ENCODE assay signal across 9 cellular contexts in the genomic region with DNA sequence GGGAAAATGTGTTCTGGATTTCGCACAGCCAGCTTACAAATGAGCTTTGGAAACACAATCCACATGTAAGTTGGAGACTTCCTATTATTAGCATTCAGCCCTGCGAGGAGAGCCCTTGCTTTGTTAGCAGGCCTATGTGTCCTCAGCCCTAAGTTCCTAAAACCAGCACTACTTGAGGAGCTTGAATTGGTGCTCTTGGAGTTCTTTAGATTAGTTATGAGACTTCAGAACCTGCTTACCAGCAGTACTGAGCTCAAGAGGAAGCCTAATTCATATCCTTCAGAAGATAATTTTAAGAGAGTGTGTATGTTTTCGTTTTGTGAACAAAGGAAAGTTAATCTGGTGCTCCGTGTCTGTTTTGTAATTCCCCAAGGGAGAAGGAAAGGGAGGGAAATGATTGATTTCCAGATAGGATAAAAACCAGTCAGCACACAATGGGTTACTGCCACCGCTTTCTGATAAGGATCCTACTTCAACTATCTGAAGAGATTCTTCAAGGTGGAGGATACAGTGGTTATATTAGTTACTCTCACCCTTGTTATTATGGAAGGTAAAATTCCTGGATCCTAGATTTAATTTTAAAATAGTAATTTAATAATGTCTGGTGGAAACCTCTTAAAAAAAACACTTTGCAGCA. TPM values are rescaled to one million over a fixed set of nuclear protein-coding genes. Genes with fewer than 3 reads are reported as not detected.
A peak's percentile ranks its signal among the peaks of the same experiment; 100 is the strongest.
DNase-seq lines count a peak whose midpoint lies in the region; ATAC-seq and TF ChIP-seq lines count a peak whose summit lies in the region.
"Had no signal": no experiment of that assay in that cellular context is flagged by ENCODE, and none has a peak within 500 bp of the region (broad histone marks: within the 10 kb centered on the region; RNA-seq: fewer than 3 reads in every experiment).

No MANE protein-coding gene starts in this region.

- no peaks in the 10 kb centered on the region for H3K9me3 ChIP-seq in cardiac muscle cell (ENCODE audit: low read depth)
- H3K9me3 ChIP-seq: ovary had no signal

- ATAC-seq in natural killer cell (no peak), HG02588 (IDR thresholded peaks at IDR 0.05; ENCODE audit: unreplicated experiment) (no peak)

- H3K9me3 Mint-ChIP-seq in natural killer cell, result no peaks in the 10 kb centered on the region

- DNase-seq in cardiac muscle cell (ENCODE audit: low read depth in 1 of 2, low spot score in 1 of 2) (peak in 1 of 2 donors; percentile 55), cardiac septum (ENCODE audit: low spot score) (no peak), dorsolateral prefrontal cortex (no peak), natural killer cell (no peak), G401 (ENCODE audit: low spot score) (no peak), H7 (no peak), T-helper 9 cell (no peak)

- no peaks in the 10 kb centered on the region for H3K36me3 Mint-ChIP-seq in natural killer cell

- peaks cover 28% of the 10 kb centered on the region for H3K4me1 ChIP-seq in cardiac muscle cell (ENCODE audit: low read depth)

- TF ChIP-seq CTCF in cardiac muscle cell (IDR thresholded peaks at IDR 0.05; ENCODE audit: low read depth, low read length), result no peak
- TF ChIP-seq CTCF in dorsolateral prefrontal cortex (IDR thresholded peaks at IDR 0.05 in 54 of 56, conservative IDR thresholded peaks at IDR 0.05 in 2 of 56; ENCODE audit: low read depth in 1 of 56, partially characterized antibody in 56 of 56), result no peak
- TF ChIP-seq CTCF in natural killer cell (IDR thresholded peaks at IDR 0.05), result no peak

- H3K27me3 ChIP-seq in cardiac muscle cell (no peaks in the 10 kb centered on the region), dorsolateral prefrontal cortex (no peaks in the 10 kb centered on the region), H7 (ENCODE audit: control insufficient read depth, insufficient read depth, low read length) (no peaks in the 10 kb centered on the region; the same call in 1 of the 2 replicates)
- H3K27me3 ChIP-seq: ovary had no signal

- peak overlapping the region; percentile 40 for H3K27ac ChIP-seq in cardiac muscle cell
- H3K27ac ChIP-seq in dorsolateral prefrontal cortex, result peak overlapping the region in 56 of 59 donors; percentile 33 to 86 (median 75)

- H3K4me3 Mint-ChIP-seq in natural killer cell, result peak overlapping the region; percentile 62

- H3K36me3 ChIP-seq in cardiac muscle cell (no peaks in the 10 kb centered on the region), H7 (replicated peaks; ENCODE audit: control insufficient read depth, insufficient read depth, low read length) (no peaks in the 10 kb centered on the region)
- H3K36me3 ChIP-seq: ovary had no signal

- H3K4me1 Mint-ChIP-seq in natural killer cell, result peaks cover 75 to 78% of the 10 kb centered on the region in 2 donors

- in situ Hi-C loops in G401 (cut with HindIII; ENCODE audit: low sequenced_read_pairs), result no loop called here

- H3K4me3 ChIP-seq in cardiac muscle cell (no peak overlapping the region), dorsolateral prefrontal cortex (peak overlapping the region in 6 of 59 donors; percentile 0 to 27 (median 12)), H7 (ENCODE audit: insufficient read depth, low read depth, low read length) (no peak overlapping the region)
- H3K4me3 ChIP-seq: ovary had no signal

- H3K27me3 Mint-ChIP-seq in natural killer cell (ENCODE audit: low read depth in 2 of 2), result no peaks in the 10 kb centered on the region

- peak overlapping the region; percentile 87 to 90 for H3K27ac Mint-ChIP-seq in natural killer cell

- intact Hi-C loops in cardiac septum (cut with DNase I), result loop anchor here (5.0 to 10.0 kb wide), 6 partner anchors 33 to 1003 kb away; a partner anchor contains a TSS
- intact Hi-C loops in dorsolateral prefrontal cortex (cut with DNase I), result loop anchor here (5.0 to 10.0 kb wide), 4 partner anchors 33 to 1006 kb away; a partner anchor contains a TSS
- intact Hi-C loops in natural killer cell (cut with micrococcal nuclease), result loop anchor here (10.0 kb wide), 1 partner anchor 1086 kb away; no protein-coding TSS in a partner anchor

RNA-seq across cellular contexts. Expression of a gene that starts 35.2 kb away (rescaled TPM):
- total RNA-seq in cardiac muscle cell, result 13.3 and 17.5 TPM in 2 replicates
- polyA plus RNA-seq in cardiac muscle cell, result 15.1 and 15.4 TPM in 2 replicates
- 166 TPM for total RNA-seq in cardiac septum
- 100 to 1,000 TPM; 172 to 359 (median 273) TPM for total RNA-seq in dorsolateral prefrontal cortex
- 100 to 1,000 TPM; 307 to 365 (median 313) TPM for total RNA-seq in natural killer cell
- 13.2 and 18.9 TPM in 2 replicates for total RNA-seq in G401 (2014; rRNA removed; shearing (Covaris generic))
- total RNA-seq in H7 (2014; rRNA removed; shearing (Covaris generic)), result 15.0 and 19.8 TPM in 2 replicates
